25 cellular contexts compared by ENCODE assay signal in genomic region chr3:133125171-133125570, GRCh38.
DNase-seq lines count a peak whose midpoint lies in the region; ATAC-seq, FAIRE-seq and TF ChIP-seq lines count a peak whose summit lies in the region.
"Had no signal": no experiment of that assay in that cellular context is flagged by ENCODE, and none has a peak within 500 bp of the region (broad histone marks: within the 10 kb centered on the region; RNA-seq: fewer than 3 reads in every experiment).

No MANE protein-coding gene starts in this region.

- H3K36me3 Mint-ChIP-seq in glutamatergic neuron (ENCODE audit: unreplicated experiment) (no peaks in the 10 kb centered on the region), T-helper 17 cell (ENCODE audit: low read depth) (no peaks in the 10 kb centered on the region)
- H3K36me3 Mint-ChIP-seq: CD4-positive, alpha-beta memory T cell; IgD-negative memory B cell had no signal

- no peak overlapping the region for H3K4me3 Mint-ChIP-seq in glutamatergic neuron (ENCODE audit: unreplicated experiment)
- H3K4me3 Mint-ChIP-seq in T-helper 17 cell = no peak overlapping the region
- H3K4me3 Mint-ChIP-seq: CD4-positive, alpha-beta memory T cell; H9; IgD-negative memory B cell had no signal

- no peaks in the 10 kb centered on the region for H3K27me3 ChIP-seq in BE2C
- H3K27me3 ChIP-seq: SJSA1 had no signal

- H3K27me3 Mint-ChIP-seq in glutamatergic neuron (ENCODE audit: unreplicated experiment) = no peaks in the 10 kb centered on the region
- H3K27me3 Mint-ChIP-seq in T-helper 17 cell = peaks cover 5% of the 10 kb centered on the region

- H3K36me3 ChIP-seq in BE2C = peaks cover 7% of the 10 kb centered on the region; the same call in 1 of the 2 replicates
- H3K36me3 ChIP-seq: SJSA1 had no signal

- no peaks in the 10 kb centered on the region for H3K9me3 Mint-ChIP-seq in glutamatergic neuron (ENCODE audit: unreplicated experiment)
- H3K9me3 Mint-ChIP-seq: H9, IgD-negative memory B cell had no signal

- FAIRE-seq in GM12891 (lab: Jason Lieb, UNC) = no peak
- FAIRE-seq: A549 had no signal

- DNase-seq in BE2C (peak; percentile 34), NCI-H146 treated with DMSO at 0.1 percent for 48 hours (lab: John Stamatoyannopoulos, UW; ENCODE audit: unreplicated experiment) (peak; percentile 26), SK-N-DZ (ENCODE audit: low spot score) (peak; percentile 72), glutamatergic neuron (peak; percentile 52), T-helper 17 cell (no peak), GM12891 (ENCODE audit: insufficient read length, low spot score) (no peak)
- DNase-seq: AML-193; CD4-positive, alpha-beta memory T cell; COR-L47; DMS53; GM23248; H9; MM.1S; NCI-H1417 treated with DMSO at 0.1 percent for 48 hours; NCI-H187 treated with DMSO at 0.1 percent for 48 hours; NCI-H2107; NCI-H526 treated with DMSO at 0.1 percent for 48 hours; NK-92 treated with Interleukin-12 subunit alpha and Interleukin-12 subunit beta, amount 100 ng/mL, for 24 hours; PC-9; Right ventricle myocardium superior; RPMI8226 had no signal

- ATAC-seq in T-helper 17 cell (no peak), HG02642 (IDR thresholded peaks at IDR 0.05; ENCODE audit: poor library complexity, unreplicated experiment) (no peak)
- ATAC-seq: A549 had no signal

- peak; percentile 49 for TF ChIP-seq CTCF in BE2C (IDR thresholded peaks at IDR 0.05; ENCODE audit: low read depth, low read length)
- TF ChIP-seq CTCF in glutamatergic neuron (IDR thresholded peaks at IDR 0.05; ENCODE audit: partially characterized antibody, unreplicated experiment) = no peak

- H3K9me3 ChIP-seq in BE2C (no peaks in the 10 kb centered on the region), T-helper 17 cell (ENCODE audit: control insufficient read depth, low read length, poor library complexity, severe bottlenecking) (no peaks in the 10 kb centered on the region)
- H3K9me3 ChIP-seq: A549, SJSA1 had no signal

- peaks cover 26% of the 10 kb centered on the region for H3K4me1 ChIP-seq in BE2C
- H3K4me1 ChIP-seq: A549, SJSA1 had no signal

- H3K27ac Mint-ChIP-seq in glutamatergic neuron (ENCODE audit: unreplicated experiment) = no peak overlapping the region
- no peak overlapping the region for H3K27ac Mint-ChIP-seq in T-helper 17 cell
- H3K27ac Mint-ChIP-seq: CD4-positive, alpha-beta memory T cell had no signal

- H3K4me1 Mint-ChIP-seq in glutamatergic neuron (ENCODE audit: low read depth, unreplicated experiment) (peaks cover 13% of the 10 kb centered on the region), T-helper 17 cell (no peaks in the 10 kb centered on the region)
- H3K4me1 Mint-ChIP-seq: IgD-negative memory B cell had no signal

- TF ChIP-seq POLR2A in GM12891 (IDR thresholded peaks at IDR 0.05; ENCODE audit: low read depth, low read length) = no peak

- peak overlapping the region; percentile 35 for H3K4me3 ChIP-seq in BE2C (ENCODE audit: low read depth, low read length)
- H3K4me3 ChIP-seq: A549, GM23248, PC-9, SJSA1 had no signal

TF ChIP-seq in GM12891, 5 proteins besides CTCF, POLR2A, EP300 and RAD21:
- no peak for TF ChIP-seq TAF1 (IDR thresholded peaks at IDR 0.05; ENCODE audit: low read depth, low read length)
- no peak for TF ChIP-seq SPI1 (IDR thresholded peaks at IDR 0.05; ENCODE audit: low read depth, low read length)
- no peak for TF ChIP-seq POLR2AphosphoS5 (IDR thresholded peaks at IDR 0.05; ENCODE audit: low read depth, low read length)
- TF ChIP-seq POU2F2 (IDR thresholded peaks at IDR 0.05; ENCODE audit: low read depth, low read length) = no peak
- TF ChIP-seq PAX5 (IDR thresholded peaks at IDR 0.05; ENCODE audit: insufficient read depth, low read length, severe bottlenecking) = no peak

Comparison
In these comparisons a context has a peak if more than half of its experiments do, and no peak if none do; other contexts are left out.
1. DNase-seq: peak in BE2C (single experiment), NCI-H146 treated with DMSO at 0.1 percent for 48 hours (single experiment), SK-N-DZ (single experiment) and glutamatergic neuron (single experiment); none in T-helper 17 cell (0 of 3) and GM12891 (single experiment).